ENCODE assay signal across 8 cellular contexts in the genomic region with DNA sequence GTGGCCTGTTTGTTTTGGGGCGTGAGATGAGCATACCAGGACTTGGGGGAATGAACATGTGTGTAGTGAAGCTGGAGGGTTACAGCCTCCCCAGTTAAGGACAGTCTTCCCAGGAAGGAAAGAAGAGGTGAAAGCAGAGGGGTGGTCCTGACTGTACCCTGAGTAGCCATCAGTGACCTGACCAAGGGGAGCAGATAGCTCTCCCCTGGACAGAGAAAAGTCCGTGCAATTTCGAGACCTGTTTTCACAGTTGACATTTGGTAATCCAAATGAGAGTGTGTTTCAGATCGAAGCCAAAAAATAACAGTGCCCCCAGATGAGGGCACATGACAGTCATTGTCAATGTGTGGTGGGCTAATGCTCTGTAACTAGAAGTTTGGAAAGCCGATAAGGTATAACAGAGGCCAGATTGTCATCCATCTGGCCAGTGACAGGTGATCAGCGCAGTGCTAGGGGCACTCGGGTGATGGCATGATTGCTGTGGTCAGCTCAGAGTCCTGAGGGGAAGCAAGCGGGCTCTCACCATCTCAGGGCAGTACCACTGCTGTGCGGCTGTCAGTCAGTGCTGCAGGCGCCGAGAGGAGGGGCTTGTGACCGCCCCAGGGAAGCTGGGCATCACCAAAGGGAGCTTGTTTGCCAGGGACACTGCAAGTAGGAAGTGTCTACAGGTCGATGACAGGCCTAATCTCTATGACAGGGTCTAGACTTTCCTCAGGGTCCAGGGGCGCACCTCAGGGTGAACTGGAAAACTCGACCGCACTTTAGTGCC. TPM values are rescaled to one million over a fixed set of nuclear protein-coding genes. Genes with fewer than 3 reads are reported as not detected.
DNase-seq lines count a peak whose midpoint lies in the region; ATAC-seq and TF ChIP-seq lines count a peak whose summit lies in the region.

No MANE protein-coding gene starts in this region.

- peak overlapping the region; percentile 87 to 99 (median 94) for H3K4me3 Mint-ChIP-seq in brain

- DNase-seq in D341Med (ENCODE audit: low spot score) = peak; percentile 68
- peak; percentile 18 for DNase-seq in NCI-H1105 (lab: John Stamatoyannopoulos, UW)
- DNase-seq in central memory CD4-positive, alpha-beta T cell = no peak

- H3K4me3 ChIP-seq in mesodermal cell (ENCODE audit: extremely low read depth, insufficient read depth, low read length, poor library complexity, severe bottlenecking) = peak overlapping the region; percentile 79

- H3K36me3 ChIP-seq in mesodermal cell (ENCODE audit: control insufficient read depth, insufficient read depth, low read length) = peaks cover 59% of the 10 kb centered on the region

- H3K27ac ChIP-seq in mesodermal cell (ENCODE audit: low read depth, low read length, severe bottlenecking) = peak overlapping the region; percentile 57

- no peak for ATAC-seq in GM21447 (IDR thresholded peaks at IDR 0.05; ENCODE audit: unreplicated experiment)
- ATAC-seq in GM19328 (IDR thresholded peaks at IDR 0.05; ENCODE audit: unreplicated experiment) = no peak
- ATAC-seq in GM19023 (IDR thresholded peaks at IDR 0.05; ENCODE audit: unreplicated experiment) = no peak

- peaks cover 20% of the 10 kb centered on the region for H3K4me1 Mint-ChIP-seq in brain

- H3K9me3 Mint-ChIP-seq in brain = no peaks in the 10 kb centered on the region

- H3K36me3 Mint-ChIP-seq in brain = peaks cover 49% of the 10 kb centered on the region

- 55 to 60% methylated on average over 15 to 16 of the region's 16 CpGs for WGBS in mesodermal cell (ENCODE audit: insufficient coverage in 2 of 2), 2 experiments

- no peak for TF ChIP-seq CTCF in brain (conservative IDR thresholded peaks at IDR 0.05)

- no peaks in the 10 kb centered on the region for H3K4me1 ChIP-seq in mesodermal cell (ENCODE audit: control insufficient read depth, insufficient read depth, low read length, poor library complexity, severe bottlenecking)

- H3K27ac Mint-ChIP-seq in brain = peak overlapping the region; percentile 87 to 98 (median 96)

- H3K27me3 Mint-ChIP-seq in brain = peaks cover 9% of the 10 kb centered on the region

- H3K9me3 ChIP-seq in mesodermal cell (ENCODE audit: control insufficient read depth, low read length) = no peaks in the 10 kb centered on the region

RNA-seq across cellular contexts. Expression of a gene that starts 1.1 kb away (rescaled TPM):
- 238 TPM for polyA plus RNA-seq in brain (ENCODE audit: insufficient read depth, low read depth, low replicate concordance)
- polyA plus RNA-seq in mesodermal cell (2013, experiment 1 of 2) = 536 TPM
- polyA plus RNA-seq in mesodermal cell (2013, experiment 2 of 2) = 460 TPM

RNA-seq across cellular contexts. Expression of a gene that starts 11.7 kb away (rescaled TPM):
- polyA plus RNA-seq in brain (ENCODE audit: insufficient read depth, low read depth, low replicate concordance) = 161 TPM
- 161 TPM for polyA plus RNA-seq in mesodermal cell (2013, experiment 1 of 2)
- polyA plus RNA-seq in mesodermal cell (2013, experiment 2 of 2) = 138 TPM

RNA-seq across cellular contexts. Expression of a gene that starts 44.4 kb away (rescaled TPM):
- polyA plus RNA-seq in brain (ENCODE audit: insufficient read depth, low read depth, low replicate concordance) = 41.6 TPM
- 69.2 TPM for polyA plus RNA-seq in mesodermal cell (2013, experiment 1 of 2)
- 78.5 TPM for polyA plus RNA-seq in mesodermal cell (2013, experiment 2 of 2)
